19 cellular contexts compared by ENCODE assay signal in the genomic region with DNA sequence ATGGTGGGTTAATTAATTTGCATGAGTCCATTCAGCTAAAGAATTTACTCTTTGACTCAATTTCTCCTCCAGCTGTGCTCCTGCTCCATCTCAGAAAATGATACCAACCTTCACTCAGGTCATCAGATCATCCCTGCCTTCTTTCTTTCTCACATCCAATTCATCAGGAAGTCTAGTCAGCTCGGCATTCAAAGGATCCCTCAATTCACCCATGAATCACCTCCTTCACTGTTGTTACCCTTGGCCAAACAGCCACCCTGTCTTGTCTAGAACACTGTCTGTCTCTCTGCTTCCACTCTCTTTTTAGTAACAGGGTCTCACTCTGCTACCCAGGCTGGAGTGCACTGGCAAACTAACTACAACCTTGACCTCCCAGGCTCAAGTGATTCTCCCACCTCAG.
"Had no signal": no experiment of that assay in that cellular context is flagged by ENCODE, and none has a peak within 500 bp of the region (broad histone marks: within the 10 kb centered on the region; RNA-seq: fewer than 3 reads in every experiment).

No MANE protein-coding gene starts in this region.

- H3K79me2 ChIP-seq: hepatocyte had no signal

- FAIRE-seq: islet of Langerhans had no signal

- H3K27ac ChIP-seq: coronary artery, esophagus muscularis mucosa, hepatocyte, sigmoid colon, spleen had no signal

- H3K4me2 ChIP-seq: hepatocyte had no signal

- ATAC-seq: activated CD8-positive, alpha-beta T cell treated with anti-CD3 and anti-CD28 coated beads, Interleukin-2, amount 10 ng/mL, durations not matched to agents 7 days and 5 days; SK-N-SH treated with all-trans-retinoic acid at 6 μM for 48 hours; T-cell had no signal

- H2AFZ ChIP-seq: hepatocyte had no signal

- H3K27me3 ChIP-seq: esophagus muscularis mucosa, hepatocyte, sigmoid colon, spleen had no signal

- H3K4me3 ChIP-seq: coronary artery, esophagus muscularis mucosa, hepatocyte, lung, sigmoid colon, spleen had no signal

- DNase-seq: activated CD4-positive, alpha-beta T cell treated with anti-CD3 and anti-CD28 coated beads, Interleukin-2, amount 10 ng/mL, durations not matched to agents 24 days and 14 days; activated CD8-positive, alpha-beta T cell treated with anti-CD3 and anti-CD28 coated beads, Interleukin-2, amount 10 ng/mL, durations not matched to agents 7 days and 5 days; activated effector memory CD4-positive, alpha-beta T cell treated with Interleukin-2 at 50 U/mL for 16 hours; activated naive CD4-positive, alpha-beta T cell treated with anti-CD3 and anti-CD28 coated beads, Interleukin-2, amount 10 ng/mL, durations not matched to agents 7 days and 5 days; activated T-cell treated with anti-CD3 and anti-CD28 coated beads, Interleukin-2, amount 50 U/mL, for 48 hours; aorta; occipital lobe; sigmoid colon; spleen; stimulated activated CD8-positive, alpha-beta memory T cell treated with anti-CD3 and anti-CD28 coated beads, Interleukin-4, amount 100 ng/mL, for 48 hours; stimulated activated naive CD4-positive, alpha-beta T cell; T-cell; T1000 had no signal

- H3K4me1 ChIP-seq: esophagus muscularis mucosa, sigmoid colon, spleen had no signal

- H3K36me3 ChIP-seq: esophagus muscularis mucosa, sigmoid colon, spleen had no signal
